12 cellular contexts compared by ENCODE assay signal in the genomic region with DNA sequence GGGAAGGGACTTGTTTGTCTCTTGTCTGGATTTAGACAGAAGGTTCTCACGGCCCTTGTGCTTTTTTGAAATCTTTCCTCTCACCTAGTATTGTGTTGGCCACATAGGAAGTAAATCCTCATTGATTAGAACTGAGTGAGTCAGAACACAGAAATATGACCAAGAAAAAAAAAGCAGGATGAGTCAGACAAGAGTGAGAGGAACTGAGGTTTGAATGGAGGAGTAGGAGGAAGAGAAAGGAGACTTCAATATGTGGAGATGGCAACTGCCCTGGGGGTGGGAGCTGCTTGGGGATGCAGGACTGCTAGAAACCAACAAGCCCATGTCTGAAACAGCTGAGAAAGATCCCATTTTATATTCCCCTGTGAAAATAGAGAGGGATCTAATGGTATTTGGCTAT.
DNase-seq lines count a peak whose midpoint lies in the region; ATAC-seq, FAIRE-seq and TF ChIP-seq lines count a peak whose summit lies in the region.
"Had no signal": no experiment of that assay in that cellular context is flagged by ENCODE, and none has a peak within 500 bp of the region (broad histone marks: within the 10 kb centered on the region; RNA-seq: fewer than 3 reads in every experiment).

No MANE protein-coding gene starts in this region.

- intact Hi-C loops in Right ventricle myocardium superior (cut with DNase I), result no loop called here

- no peaks in the 10 kb centered on the region for H3K27me3 Mint-ChIP-seq in astrocyte (ENCODE audit: low read depth, unreplicated experiment)
- H3K27me3 Mint-ChIP-seq: dendritic cell treated with granulocyte-macrophage colony-stimulating factor and Interleukin-4, amounts not matched to agents 40 ng/mL and 50 ng/mL, for 4 days had no signal

- peak overlapping the region; percentile 33 for H3K27ac ChIP-seq in astrocyte (ENCODE audit: low read depth, low read length)
- H3K27ac ChIP-seq: parathyroid adenoma had no signal

- H3K9ac ChIP-seq in astrocyte (ENCODE audit: low read length), result no peak overlapping the region
- H3K9ac ChIP-seq: parathyroid adenoma had no signal

- no peaks in the 10 kb centered on the region for H4K20me1 ChIP-seq in astrocyte (ENCODE audit: insufficient read depth, low read length)

- H3K36me3 ChIP-seq in astrocyte (ENCODE audit: insufficient read depth, low read length), result no peaks in the 10 kb centered on the region

- H3K4me3 Mint-ChIP-seq in astrocyte (ENCODE audit: unreplicated experiment), result no peak overlapping the region
- H3K4me3 Mint-ChIP-seq: dendritic cell treated with granulocyte-macrophage colony-stimulating factor and Interleukin-4, amounts not matched to agents 40 ng/mL and 50 ng/mL, for 4 days had no signal

- H3K4me1 ChIP-seq in astrocyte (ENCODE audit: insufficient read depth, low read length), result peaks cover 8% of the 10 kb centered on the region
- H3K4me1 ChIP-seq: parathyroid adenoma had no signal

- no peaks in the 10 kb centered on the region for H3K36me3 Mint-ChIP-seq in astrocyte (ENCODE audit: low read depth, unreplicated experiment)

- no peaks in the 10 kb centered on the region for H3K9me3 Mint-ChIP-seq in astrocyte (ENCODE audit: unreplicated experiment)
- H3K9me3 Mint-ChIP-seq: dendritic cell treated with granulocyte-macrophage colony-stimulating factor and Interleukin-4, amounts not matched to agents 40 ng/mL and 50 ng/mL, for 4 days had no signal

- H3K79me2 ChIP-seq in astrocyte (ENCODE audit: insufficient read depth, low read length), result no peaks in the 10 kb centered on the region
- H3K79me2 ChIP-seq: parathyroid adenoma had no signal

- TF ChIP-seq CTCF in astrocyte (IDR thresholded peaks at IDR 0.05; ENCODE audit: insufficient read depth, low read depth, low read length), result no peak

- peak overlapping the region; percentile 35 for H3K27ac Mint-ChIP-seq in astrocyte (ENCODE audit: unreplicated experiment)
- H3K27ac Mint-ChIP-seq: dendritic cell treated with granulocyte-macrophage colony-stimulating factor and Interleukin-4, amounts not matched to agents 40 ng/mL and 50 ng/mL, for 4 days had no signal

- H3K9me3 ChIP-seq in astrocyte (ENCODE audit: insufficient read depth, low read depth, low read length), result no peaks in the 10 kb centered on the region

- H3K4me3 ChIP-seq in astrocyte (ENCODE audit: insufficient read depth, low read depth, low read length), result no peak overlapping the region

- peak overlapping the region; percentile 7 for H2AFZ ChIP-seq in astrocyte (ENCODE audit: low read depth, low read length)
- H2AFZ ChIP-seq: parathyroid adenoma had no signal

- DNase-seq in Daoy (ENCODE audit: low read depth) (peak; percentile 70), HTR-8/SVneo (ENCODE audit: insufficient read length, low spot score) (peak; percentile 19), astrocyte (ENCODE audit: low read depth) (peak; percentile 82), lung microvascular endothelial cell (ENCODE audit: low read depth in 2 of 2) (peak; percentile 31 to 78), Right ventricle myocardium superior (no peak)
- DNase-seq: DMS79, NCI-H2171 treated with DMSO at 0.1 percent for 48 hours had no signal

- H3K27me3 ChIP-seq in astrocyte (ENCODE audit: insufficient read depth, low read length), result no peaks in the 10 kb centered on the region

- H3K4me1 Mint-ChIP-seq in astrocyte (ENCODE audit: low read depth, unreplicated experiment), result peaks cover 9% of the 10 kb centered on the region

- FAIRE-seq in HTR-8/SVneo (lab: Jason Lieb, UNC) (no peak), astrocyte (lab: Jason Lieb, UNC) (peak; percentile 66)

- peak overlapping the region; percentile 42 for H3K4me2 ChIP-seq in astrocyte (ENCODE audit: low read length)

- no peak for ATAC-seq in Right ventricle myocardium superior (ENCODE audit: poor library complexity)
- no peak for ATAC-seq in GM21381 (IDR thresholded peaks at IDR 0.05; ENCODE audit: unreplicated experiment)
- no peak for ATAC-seq in HG03108 (IDR thresholded peaks at IDR 0.05; ENCODE audit: unreplicated experiment)
- no peak for ATAC-seq in GM19395 (IDR thresholded peaks at IDR 0.05; ENCODE audit: unreplicated experiment)
